In the genomic region with DNA sequence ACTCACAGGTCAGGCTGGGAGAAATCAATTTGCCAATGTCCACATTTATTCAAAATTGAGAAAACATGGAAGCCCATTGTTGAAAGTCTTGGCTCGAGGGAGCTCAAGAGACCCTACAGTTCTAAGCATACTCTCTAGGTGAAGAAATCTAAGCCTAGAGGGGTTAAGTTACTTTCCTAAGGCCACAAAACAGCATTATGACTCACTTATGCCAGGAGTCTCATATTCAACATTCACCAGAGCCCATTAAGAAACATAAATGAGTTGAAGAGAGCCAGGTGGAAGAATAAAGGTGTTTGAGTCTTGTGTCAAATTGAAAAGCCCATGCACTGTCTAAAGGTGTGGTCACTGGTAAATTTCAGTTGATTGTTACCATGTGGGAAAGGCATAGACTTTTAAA, we compare ENCODE assay signal across 15 cellular contexts.
DNase-seq lines count a peak whose midpoint lies in the region; ATAC-seq and TF ChIP-seq lines count a peak whose summit lies in the region.
"Had no signal": no experiment of that assay in that cellular context is flagged by ENCODE, and none has a peak within 500 bp of the region (broad histone marks: within the 10 kb centered on the region; RNA-seq: fewer than 3 reads in every experiment).

No MANE protein-coding gene starts in this region.

- DNase-seq in MCF 10A (ENCODE audit: unreplicated experiment) (peak; percentile 13), breast epithelium (ENCODE audit: low spot score in 2 of 2) (no peak), NCI-H2107 treated with DMSO at 0.1 percent for 48 hours (lab: John Stamatoyannopoulos, UW; ENCODE audit: unreplicated experiment) (peak; percentile 79), fibroblast of mammary gland (ENCODE audit: low read depth) (peak; percentile 17), neural progenitor cell (ENCODE audit: low spot score) (no peak)
- DNase-seq: Caco-2; CD8-positive, alpha-beta memory T cell; GOT3; H9 had no signal

- no peak overlapping the region for H3K4me3 ChIP-seq in breast epithelium
- H3K4me3 ChIP-seq in fibroblast of mammary gland (ENCODE audit: control insufficient read depth, low read depth, low read length), result no peak overlapping the region
- no peak overlapping the region for H3K4me3 ChIP-seq in neural progenitor cell
- H3K4me3 ChIP-seq: BLaER1, GM12878 had no signal

- no peaks in the 10 kb centered on the region for H3F3A ChIP-seq in neural progenitor cell (ENCODE audit: low read depth)

- POLR2A ChIA-PET in MCF 10A (lab: Yijun Ruan, JAX), result no interaction called here

- H3K4me1 Mint-ChIP-seq in MCF 10A (ENCODE audit: insufficient read depth, unreplicated experiment) (no peaks in the 10 kb centered on the region), neural progenitor cell (no peaks in the 10 kb centered on the region)
- H3K4me1 Mint-ChIP-seq in activated T-helper 17 cell treated with anti-CD3 and anti-CD28 coated beads, Interleukin-2, amount 50 U/mL, for 72 hours, result no peaks in the 10 kb centered on the region
- H3K4me1 Mint-ChIP-seq: CD8-positive, alpha-beta memory T cell; H9 had no signal

- H3K4me2 ChIP-seq in neural progenitor cell, result no peak overlapping the region
- H3K4me2 ChIP-seq: BLaER1 had no signal

- TF ChIP-seq CTCF in MCF 10A (IDR thresholded peaks at IDR 0.05; ENCODE audit: unreplicated experiment) (no peak), breast epithelium (IDR thresholded peaks at IDR 0.05) (no peak), fibroblast of mammary gland (conservative IDR thresholded peaks at IDR 0.05; ENCODE audit: control insufficient read depth, insufficient read depth, low read depth, low read length) (no peak), neural progenitor cell (IDR thresholded peaks at IDR 0.05) (no peak)

- H3K36me3 Mint-ChIP-seq in MCF 10A (ENCODE audit: insufficient read depth, unreplicated experiment) (no peaks in the 10 kb centered on the region), neural progenitor cell (no peaks in the 10 kb centered on the region)
- no peaks in the 10 kb centered on the region for H3K36me3 Mint-ChIP-seq in activated T-helper 17 cell treated with anti-CD3 and anti-CD28 coated beads, Interleukin-2, amount 50 U/mL, for 72 hours (ENCODE audit: low read depth)
- H3K36me3 Mint-ChIP-seq: CD8-positive, alpha-beta memory T cell had no signal

- no peaks in the 10 kb centered on the region for H4K20me1 ChIP-seq in neural progenitor cell (ENCODE audit: low read depth)
- H4K20me1 ChIP-seq: BLaER1 had no signal

- H3K27ac Mint-ChIP-seq in MCF 10A (ENCODE audit: low read depth, unreplicated experiment), result no peak overlapping the region
- no peak overlapping the region for H3K27ac Mint-ChIP-seq in activated T-helper 17 cell treated with anti-CD3 and anti-CD28 coated beads, Interleukin-2, amount 50 U/mL, for 72 hours
- H3K27ac Mint-ChIP-seq in neural progenitor cell, result no peak overlapping the region
- H3K27ac Mint-ChIP-seq: CD8-positive, alpha-beta memory T cell; H9 had no signal

- intact Hi-C loops in MCF 10A (cut with micrococcal nuclease) (no loop called here), breast epithelium (cut with DNase I; ENCODE audit: low total_unique reads) (no loop called here)

- CTCF ChIA-PET in MCF 10A (lab: Yijun Ruan, JAX), result no interaction called here

- H3K9me3 Mint-ChIP-seq in MCF 10A (ENCODE audit: unreplicated experiment) (no peaks in the 10 kb centered on the region), neural progenitor cell (no peaks in the 10 kb centered on the region)
- H3K9me3 Mint-ChIP-seq in activated T-helper 17 cell treated with anti-CD3 and anti-CD28 coated beads, Interleukin-2, amount 50 U/mL, for 72 hours, result no peaks in the 10 kb centered on the region
- H3K9me3 Mint-ChIP-seq: CD8-positive, alpha-beta memory T cell; H9 had no signal

- H2AFZ ChIP-seq in neural progenitor cell (replicated peaks), result no peak overlapping the region

- H3K27ac ChIP-seq in breast epithelium (no peak overlapping the region), neural progenitor cell (no peak overlapping the region)
- H3K27ac ChIP-seq: 22Rv1, BLaER1 had no signal

- no peaks in the 10 kb centered on the region for H3K36me3 ChIP-seq in breast epithelium
- no peaks in the 10 kb centered on the region for H3K36me3 ChIP-seq in neural progenitor cell
- H3K36me3 ChIP-seq: BLaER1 had no signal

- H3K4me3 Mint-ChIP-seq in MCF 10A (ENCODE audit: unreplicated experiment) (no peak overlapping the region), neural progenitor cell (no peak overlapping the region)
- no peak overlapping the region for H3K4me3 Mint-ChIP-seq in activated T-helper 17 cell treated with anti-CD3 and anti-CD28 coated beads, Interleukin-2, amount 50 U/mL, for 72 hours
- H3K4me3 Mint-ChIP-seq: CD8-positive, alpha-beta memory T cell; H9 had no signal

- H3K9ac ChIP-seq in neural progenitor cell, result no peak overlapping the region
- H3K9ac ChIP-seq: BLaER1 had no signal

- H3K4me1 ChIP-seq in breast epithelium (no peaks in the 10 kb centered on the region), neural progenitor cell (no peaks in the 10 kb centered on the region)
- H3K4me1 ChIP-seq: Caco-2 had no signal

- ATAC-seq in activated T-helper 17 cell treated with anti-CD3 and anti-CD28 coated beads, Interleukin-2, amount 50 U/mL, for 72 hours (replicated peaks), result no peak
- ATAC-seq in GM18498 (IDR thresholded peaks at IDR 0.05; ENCODE audit: unreplicated experiment) (no peak), GM18511 (IDR thresholded peaks at IDR 0.05; ENCODE audit: unreplicated experiment) (no peak)
- ATAC-seq: GM12878 had no signal

- no peaks in the 10 kb centered on the region for H3K79me2 ChIP-seq in neural progenitor cell (ENCODE audit: low read depth)

- no peak for TF ChIP-seq POLR2A in breast epithelium (IDR thresholded peaks at IDR 0.05)

- H3K27me3 Mint-ChIP-seq in MCF 10A (ENCODE audit: insufficient read depth, unreplicated experiment), result no peaks in the 10 kb centered on the region
- no peaks in the 10 kb centered on the region for H3K27me3 Mint-ChIP-seq in activated T-helper 17 cell treated with anti-CD3 and anti-CD28 coated beads, Interleukin-2, amount 50 U/mL, for 72 hours
- peaks cover 2% of the 10 kb centered on the region for H3K27me3 Mint-ChIP-seq in neural progenitor cell (ENCODE audit: insufficient read depth, low read depth)

- no peaks in the 10 kb centered on the region for H3K9me3 ChIP-seq in breast epithelium
- H3K9me3 ChIP-seq in neural progenitor cell (ENCODE audit: low read depth), result no peaks in the 10 kb centered on the region
- H3K9me3 ChIP-seq: BLaER1, Caco-2 had no signal

- no TSS peak for BruUV-seq in MCF 10A (replicated peaks; lab: Mats Ljungman, UMichigan)

- H3K27me3 ChIP-seq in breast epithelium (no peaks in the 10 kb centered on the region), neural progenitor cell (no peaks in the 10 kb centered on the region)
- H3K27me3 ChIP-seq: BLaER1 had no signal

Comparison
In these comparisons a context has a peak if more than half of its experiments do, and no peak if none do; other contexts are left out.
1. DNase-seq: peak in MCF 10A (single experiment), NCI-H2107 treated with DMSO at 0.1 percent for 48 hours (single experiment) and fibroblast of mammary gland (single experiment); none in breast epithelium (0 of 2) and neural progenitor cell (single experiment).